Comparison of ENCODE assay signal across 12 cellular contexts in the genomic region with DNA sequence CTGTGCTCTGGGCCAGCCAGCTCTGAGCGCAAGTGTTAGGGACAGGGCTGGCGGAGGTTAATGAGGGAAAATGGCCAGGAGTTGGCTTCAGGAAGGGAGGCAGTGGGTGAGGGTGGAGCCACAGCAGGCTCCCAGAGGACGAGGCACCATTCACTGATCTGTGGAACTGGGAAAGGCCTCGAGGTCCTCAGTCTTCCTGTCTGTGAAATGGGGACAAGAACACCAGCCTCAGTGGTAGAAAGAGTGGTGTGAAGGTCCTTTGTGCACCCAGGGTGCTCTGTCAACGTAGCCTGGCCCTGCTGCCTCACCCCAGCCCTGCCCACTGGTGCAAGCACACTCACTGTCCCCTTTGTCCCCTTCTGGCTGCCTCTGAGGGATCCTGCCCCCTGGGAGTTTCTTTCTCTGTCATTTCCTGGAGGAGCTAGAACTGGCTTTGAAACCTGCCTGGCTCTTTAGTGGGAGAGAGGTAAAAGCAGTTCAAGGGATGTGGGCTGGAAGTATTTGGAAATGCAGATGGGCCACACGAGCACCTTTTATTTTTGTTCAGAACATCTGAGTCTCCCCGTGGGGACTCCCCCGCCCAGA. TPM values are rescaled to one million over a fixed set of nuclear protein-coding genes. Genes with fewer than 3 reads are reported as not detected.
DNase-seq lines count a peak whose midpoint lies in the region; ATAC-seq and TF ChIP-seq lines count a peak whose summit lies in the region.
"Had no signal": no experiment of that assay in that cellular context is flagged by ENCODE, and none has a peak within 500 bp of the region (broad histone marks: within the 10 kb centered on the region; RNA-seq: fewer than 3 reads in every experiment).

No MANE protein-coding gene starts in this region.

- no peak for ATAC-seq in foreskin keratinocyte

- no peaks in the 10 kb centered on the region for H3K79me2 ChIP-seq in H9 (ENCODE audit: insufficient read depth, low read length)

- no peak overlapping the region for H4K5ac ChIP-seq in H9 (ENCODE audit: insufficient read length, low read depth, low read length)

- peaks cover 44 to 59% of the 10 kb centered on the region in 2 experiments for H3K4me1 Mint-ChIP-seq in H9
- peaks cover 16% of the 10 kb centered on the region for H3K4me1 Mint-ChIP-seq in activated T-helper 2 cell treated with anti-CD3 and anti-CD28 coated beads, Interferon-gamma antibody, Interleukin-2, Interleukin-4, amounts not matched to agents 10 μg/mL and 5 μg/mL and 100 μg/mL, durations not matched to agents 14 hours and 24 hours and 36 hours (ENCODE audit: low read depth)
- H3K4me1 Mint-ChIP-seq in nephron: peaks cover 28% of the 10 kb centered on the region

- POLR2A ChIA-PET in GM10248 (lab: Yijun Ruan, JAX): no interaction called here

- no CpG with 5 or more reads among the region's 8 CpGs for WGBS in H9 (ENCODE audit: extremely low coverage, insufficient read length, low lambda C conversion rate)

- H2AFZ ChIP-seq in H9 (ENCODE audit: low read length): no peak overlapping the region

- no peak overlapping the region for H3K4ac ChIP-seq in H9 (ENCODE audit: low read depth, low read length)

- no peak overlapping the region for H3K23ac ChIP-seq in H9 (ENCODE audit: insufficient read length, low read depth, low read length)

- H3K9me3 Mint-ChIP-seq in H9 (no peaks in the 10 kb centered on the region; a peak in 2 of 5 replicates), nephron (no peaks in the 10 kb centered on the region)
- H3K9me3 Mint-ChIP-seq in activated T-helper 2 cell treated with anti-CD3 and anti-CD28 coated beads, Interferon-gamma antibody, Interleukin-2, Interleukin-4, amounts not matched to agents 10 μg/mL and 5 μg/mL and 100 μg/mL, durations not matched to agents 14 hours and 24 hours and 36 hours: no peaks in the 10 kb centered on the region

- TF ChIP-seq CTCF in GM10248 (IDR thresholded peaks at IDR 0.05; ENCODE audit: control extremely low read depth, extremely low read depth, low read depth, missing control alignments): no peak
- TF ChIP-seq CTCF in H9 (conservative IDR thresholded peaks at IDR 0.05): no peak
- TF ChIP-seq CTCF in nephron (IDR thresholded peaks at IDR 0.05; ENCODE audit: unreplicated experiment in 3 of 3): no peak
- no peak for TF ChIP-seq CTCF in foreskin keratinocyte (conservative IDR thresholded peaks at IDR 0.05)

- H3K27ac Mint-ChIP-seq in H9 (peak overlapping the region in 1 of 3 experiments; percentile 72; a peak in 1 of 7 replicates), nephron (peak overlapping the region; percentile 15 to 76 (median 64))
- peak overlapping the region; percentile 54 for H3K27ac Mint-ChIP-seq in activated T-helper 2 cell treated with anti-CD3 and anti-CD28 coated beads, Interferon-gamma antibody, Interleukin-2, Interleukin-4, amounts not matched to agents 10 μg/mL and 5 μg/mL and 100 μg/mL, durations not matched to agents 14 hours and 24 hours and 36 hours

- H3K56ac ChIP-seq in H9 (ENCODE audit: insufficient read length, low read depth, low read length): no peak overlapping the region

- no peak overlapping the region for H3K27ac ChIP-seq in H9 (ENCODE audit: insufficient read length, low read depth, low read length)
- H3K27ac ChIP-seq in foreskin keratinocyte: no peak overlapping the region
- H3K27ac ChIP-seq: SJCRH30 had no signal

- no peak overlapping the region for H2BK5ac ChIP-seq in H9 (ENCODE audit: insufficient read length, low read length)

- no peak overlapping the region for H2BK15ac ChIP-seq in H9 (ENCODE audit: low read depth, low read length)

- no peak overlapping the region for H3K9ac ChIP-seq in H9 (ENCODE audit: extremely low read depth, insufficient read length, low read length)

- H2AK5ac ChIP-seq in H9 (ENCODE audit: insufficient read length, low read length): no peak overlapping the region

- no peak overlapping the region for H3K14ac ChIP-seq in H9 (ENCODE audit: insufficient read depth, low read length)

- DNase-seq in GM10248 (ENCODE audit: extremely low spot score) (peak; percentile 35), H9 (no peak), NCI-H146 treated with DMSO at 0.1 percent for 48 hours (lab: John Stamatoyannopoulos, UW; ENCODE audit: unreplicated experiment) (no peak), NCI-H1694 (lab: John Stamatoyannopoulos, UW) (no peak), foreskin keratinocyte (no peak), NCI-H187 (lab: John Stamatoyannopoulos, UW) (no peak)
- no peak for DNase-seq in activated T-helper 2 cell treated with anti-CD3 and anti-CD28 coated beads, Interferon-gamma antibody, Interleukin-2, Interleukin-4, amounts not matched to agents 10 μg/mL and 5 μg/mL and 100 μg/mL, durations not matched to agents 14 hours and 24 hours and 36 hours (ENCODE audit: low spot score)

- intact Hi-C loops in activated T-helper 2 cell treated with anti-CD3 and anti-CD28 coated beads, Interferon-gamma antibody, Interleukin-2, Interleukin-4, amounts not matched to agents 10 μg/mL and 5 μg/mL and 100 μg/mL, durations not matched to agents 14 hours and 24 hours and 36 hours (cut with micrococcal nuclease): no loop called here

- no peak overlapping the region for H4K91ac ChIP-seq in H9 (ENCODE audit: insufficient read length, low read depth, low read length)

- no peak overlapping the region for H4K8ac ChIP-seq in H9 (replicated peaks; ENCODE audit: insufficient read length, low read depth, low read length)

- H3K9me3 ChIP-seq in H9 (ENCODE audit: control insufficient read depth, low read depth, low read length): no peaks in the 10 kb centered on the region
- H3K9me3 ChIP-seq: HAP-1, SJCRH30 had no signal

- H3K4me3 Mint-ChIP-seq in H9: peak overlapping the region; percentile 3 to 65; a peak in 2 of 5 replicates
- H3K4me3 Mint-ChIP-seq in activated T-helper 2 cell treated with anti-CD3 and anti-CD28 coated beads, Interferon-gamma antibody, Interleukin-2, Interleukin-4, amounts not matched to agents 10 μg/mL and 5 μg/mL and 100 μg/mL, durations not matched to agents 14 hours and 24 hours and 36 hours (ENCODE audit: low read depth): no peak overlapping the region
- H3K4me3 Mint-ChIP-seq in nephron: peak overlapping the region in 2 of 3 experiments; percentile 23 to 49

- H3K36me3 Mint-ChIP-seq in H9 (ENCODE audit: insufficient read depth in 1 of 3, low read depth in 3 of 3) (no peaks in the 10 kb centered on the region; a peak in 1 of 7 replicates), nephron (ENCODE audit: low read depth) (no peaks in the 10 kb centered on the region)
- H3K36me3 Mint-ChIP-seq in activated T-helper 2 cell treated with anti-CD3 and anti-CD28 coated beads, Interferon-gamma antibody, Interleukin-2, Interleukin-4, amounts not matched to agents 10 μg/mL and 5 μg/mL and 100 μg/mL, durations not matched to agents 14 hours and 24 hours and 36 hours (ENCODE audit: low read depth): no peaks in the 10 kb centered on the region

- no peak overlapping the region for H2BK12ac ChIP-seq in H9 (ENCODE audit: insufficient read length, low read depth, low read length)

- H2BK20ac ChIP-seq in H9 (ENCODE audit: low read depth, low read length, poor library complexity, severe bottlenecking): no peak overlapping the region

- H3K18ac ChIP-seq in H9 (ENCODE audit: insufficient read length, low read depth, low read length): no peak overlapping the region

- H4K20me1 ChIP-seq in H9 (ENCODE audit: control insufficient read depth, insufficient read depth, insufficient read length): no peaks in the 10 kb centered on the region

- H3K27me3 Mint-ChIP-seq in H9 (ENCODE audit: low read depth) (peaks cover 2% of the 10 kb centered on the region), nephron (ENCODE audit: low read depth) (peaks cover 12% of the 10 kb centered on the region)
- H3K27me3 Mint-ChIP-seq in activated T-helper 2 cell treated with anti-CD3 and anti-CD28 coated beads, Interferon-gamma antibody, Interleukin-2, Interleukin-4, amounts not matched to agents 10 μg/mL and 5 μg/mL and 100 μg/mL, durations not matched to agents 14 hours and 24 hours and 36 hours (ENCODE audit: low read depth): peaks cover 19% of the 10 kb centered on the region

- no peaks in the 10 kb centered on the region for H3K23me2 ChIP-seq in H9 (ENCODE audit: insufficient read length, low read depth, low read length, poor library complexity, severe bottlenecking)

- CTCF ChIA-PET in GM10248 (lab: Yijun Ruan, JAX): interaction anchor here (1.2 to 2.0 kb wide), 2 partner anchors 84 to 149 kb away, joined by 3 to 4 read pairs; no protein-coding TSS in a partner anchor

- no peak overlapping the region for H2BK120ac ChIP-seq in H9 (ENCODE audit: low read depth, low read length, poor library complexity, severe bottlenecking)

- peaks cover 2% of the 10 kb centered on the region; the same call in 1 of the 2 replicates for H3K4me1 ChIP-seq in H9 (ENCODE audit: insufficient read depth, low read length)
- no peaks in the 10 kb centered on the region for H3K4me1 ChIP-seq in foreskin keratinocyte
- H3K4me1 ChIP-seq: HAP-1 had no signal

- H3K27me3 ChIP-seq in H9 (ENCODE audit: insufficient read depth, low read length) (no peaks in the 10 kb centered on the region), foreskin keratinocyte (peaks cover 55% of the 10 kb centered on the region)

- no peak overlapping the region for H3K4me2 ChIP-seq in H9 (ENCODE audit: insufficient read depth, insufficient read length, low read length)

- H3T11ph ChIP-seq in H9 (ENCODE audit: low read length): no peak overlapping the region

- H3K79me1 ChIP-seq in H9 (ENCODE audit: insufficient read depth, low read depth, low read length, poor library complexity, severe bottlenecking): no peaks in the 10 kb centered on the region

RNA-seq across cellular contexts. Expression of a gene that starts 25.0 kb away (rescaled TPM):
- total RNA-seq in H9 (2021) (0.22 and 0.33 TPM in 2 replicates), foreskin keratinocyte (not detected in 2 replicates)
- total RNA-seq in activated T-helper 2 cell treated with anti-CD3 and anti-CD28 coated beads, Interferon-gamma antibody, Interleukin-2, Interleukin-4, amounts not matched to agents 10 μg/mL and 5 μg/mL and 100 μg/mL, durations not matched to agents 14 hours and 24 hours and 36 hours: not detected in 2 replicates
- not detected in 2 replicates for polyA plus RNA-seq in foreskin keratinocyte
- total RNA-seq: LHCN-M2, SJCRH30 had no signal

RNA-seq across cellular contexts. Expression of a gene that starts 52.7 kb away (rescaled TPM):
- total RNA-seq in H9 (2021): 104 and 105 TPM in 2 replicates
- total RNA-seq in activated T-helper 2 cell treated with anti-CD3 and anti-CD28 coated beads, Interferon-gamma antibody, Interleukin-2, Interleukin-4, amounts not matched to agents 10 μg/mL and 5 μg/mL and 100 μg/mL, durations not matched to agents 14 hours and 24 hours and 36 hours: not detected in 2 replicates
- total RNA-seq in foreskin keratinocyte: not detected in 2 replicates
- not detected in 2 replicates for polyA plus RNA-seq in foreskin keratinocyte
- total RNA-seq: LHCN-M2, SJCRH30 had no signal
- polyA plus RNA-seq: neural cell had no signal

Comparison
In these comparisons a context has a peak if more than half of its experiments do, and no peak if none do; other contexts are left out.
1. RNA of a gene that starts 52.7 kb away (total RNA-seq): 104 to 105 TPM in H9; not detected in activated T-helper 2 cell treated with anti-CD3 and anti-CD28 coated beads, Interferon-gamma antibody, Interleukin-2, Interleukin-4, amounts not matched to agents 10 μg/mL and 5 μg/mL and 100 μg/mL, durations not matched to agents 14 hours and 24 hours and 36 hours and not detected in foreskin keratinocyte; every median in the first group is over 100 times any median in the second.